In genomic region chr16:14072360-14072759, GRCh38 we compare ENCODE assay signal across 9 cellular contexts. TPM values are rescaled to one million over a fixed set of nuclear protein-coding genes. Genes with fewer than 3 reads are reported as not detected.
DNase-seq lines count a peak whose midpoint lies in the region; ATAC-seq and TF ChIP-seq lines count a peak whose summit lies in the region.
"Had no signal": no experiment of that assay in that cellular context is flagged by ENCODE, and none has a peak within 500 bp of the region (broad histone marks: within the 10 kb centered on the region; RNA-seq: fewer than 3 reads in every experiment).

No MANE protein-coding gene starts in this region.

- H3K27ac ChIP-seq in BLaER1 (no peak overlapping the region), duodenal mucosa (ENCODE audit: low read depth, low read length) (no peak overlapping the region), transverse colon (no peak overlapping the region)

- H3K4me3 ChIP-seq in BLaER1 (peak overlapping the region; percentile 98; the same call in 1 of the 2 replicates), MG63 (peak overlapping the region; percentile 88), duodenal mucosa (ENCODE audit: low read depth in 1 of 2, low read length in 2 of 2) (peak overlapping the region; percentile 81 to 86), transverse colon (peak overlapping the region in 2 of 4 donors; percentile 65 to 96)

- peak overlapping the region; percentile 95 for H3K4me2 ChIP-seq in BLaER1

- TF ChIP-seq POLR2A in transverse colon (IDR thresholded peaks at IDR 0.05) = no peak

- H3K9me3 ChIP-seq in BLaER1 = no peaks in the 10 kb centered on the region
- no peaks in the 10 kb centered on the region for H3K9me3 ChIP-seq in MG63
- H3K9me3 ChIP-seq in duodenal mucosa (ENCODE audit: control insufficient read depth in 1 of 2, low read length in 2 of 2) = no peaks in the 10 kb centered on the region
- H3K9me3 ChIP-seq in transverse colon = no peaks in the 10 kb centered on the region

- H3K36me3 Mint-ChIP-seq in natural killer cell treated with Interleukin-12 subunit alpha and Interleukin-12 subunit beta and Interleukin-15 and Interleukin-18, amount 100 ng/mL, for 72 hours = no peaks in the 10 kb centered on the region

- no peaks in the 10 kb centered on the region for H3K9me3 Mint-ChIP-seq in natural killer cell treated with Interleukin-12 subunit alpha and Interleukin-12 subunit beta and Interleukin-15 and Interleukin-18, amount 100 ng/mL, for 72 hours

- H3K9ac ChIP-seq in BLaER1 (peak overlapping the region; percentile 96; the same call in 1 of the 2 replicates), duodenal mucosa (ENCODE audit: low read depth in 1 of 2, low read length in 2 of 2) (peak overlapping the region; percentile 71 to 83)

- intact Hi-C loops in transverse colon (cut with DNase I; ENCODE audit: low total_unique reads) = no loop called here

- H3K27ac Mint-ChIP-seq in natural killer cell treated with Interleukin-12 subunit alpha and Interleukin-12 subunit beta and Interleukin-15 and Interleukin-18, amount 100 ng/mL, for 72 hours = no peak overlapping the region

- H3K27me3 Mint-ChIP-seq in natural killer cell treated with Interleukin-12 subunit alpha and Interleukin-12 subunit beta and Interleukin-15 and Interleukin-18, amount 100 ng/mL, for 72 hours = no peaks in the 10 kb centered on the region

- H3K4me3 Mint-ChIP-seq in natural killer cell treated with Interleukin-12 subunit alpha and Interleukin-12 subunit beta and Interleukin-15 and Interleukin-18, amount 100 ng/mL, for 72 hours = peak overlapping the region; percentile 75

- in situ Hi-C loops in transverse colon (cut with MboI; ENCODE audit: low pct_ligation_motif_present in 1 of 4, low pct_unique_long_range_greater_than_20kb in 1 of 4, low sequenced_read_pairs in 3 of 4) = loop anchor here in 1 of 4 donors (25.0 kb wide), 1 partner anchor 90 kb away; no protein-coding TSS in a partner anchor

- peaks cover 8% of the 10 kb centered on the region in 2 donors for H3K4me1 Mint-ChIP-seq in natural killer cell treated with Interleukin-12 subunit alpha and Interleukin-12 subunit beta and Interleukin-15 and Interleukin-18, amount 100 ng/mL, for 72 hours (ENCODE audit: low read depth in 2 of 2)

- H4K20me1 ChIP-seq in BLaER1 = peaks cover 19% of the 10 kb centered on the region; the same call in 1 of the 2 replicates

- no peak for ATAC-seq in natural killer cell treated with Interleukin-12 subunit alpha and Interleukin-12 subunit beta and Interleukin-15 and Interleukin-18, amount 100 ng/mL, for 72 hours

- 95 to 98% methylated on average over 5 to 6 of the region's 6 CpGs for WGBS in transverse colon (ENCODE audit: low coverage in 1 of 2), 2 donors

- H3K4me1 ChIP-seq in BLaER1 = peaks cover 12% of the 10 kb centered on the region
- peaks cover 17 to 23% of the 10 kb centered on the region in 2 donors for H3K4me1 ChIP-seq in duodenal mucosa (ENCODE audit: control insufficient read depth in 1 of 2, insufficient read depth in 2 of 2, low read length in 2 of 2)
- peaks cover 0 to 18% (median 12%) of the 10 kb centered on the region in 4 donors for H3K4me1 ChIP-seq in transverse colon

- DNase-seq in MG63 = no peak
- DNase-seq in natural killer cell treated with Interleukin-12 subunit alpha and Interleukin-12 subunit beta and Interleukin-15 and Interleukin-18, amount 100 ng/mL, for 72 hours (ENCODE audit: low spot score) = no peak
- no peak for DNase-seq in COLO829 (ENCODE audit: low spot score)
- no peak for DNase-seq in kidney glomerular epithelial cell (lab: John Stamatoyannopoulos, UW)
- no peak for DNase-seq in activated CD4-positive, CD25-positive, alpha-beta regulatory T cell (lab: John Stamatoyannopoulos, UW)
- no peak for DNase-seq in transverse colon
- DNase-seq: NCI-H82 had no signal

- H3K27me3 ChIP-seq in BLaER1 = no peaks in the 10 kb centered on the region
- no peaks in the 10 kb centered on the region for H3K27me3 ChIP-seq in MG63
- H3K27me3 ChIP-seq in duodenal mucosa (ENCODE audit: control insufficient read depth in 1 of 2, insufficient read depth in 2 of 2, low read length in 2 of 2) = no peaks in the 10 kb centered on the region
- no peaks in the 10 kb centered on the region for H3K27me3 ChIP-seq in transverse colon

- H3K36me3 ChIP-seq in BLaER1 (peaks cover 12% of the 10 kb centered on the region), MG63 (no peaks in the 10 kb centered on the region; the same call in 1 of the 2 replicates), duodenal mucosa (ENCODE audit: control insufficient read depth in 1 of 2, insufficient read depth in 2 of 2, low read length in 2 of 2) (no peaks in the 10 kb centered on the region), transverse colon (no peaks in the 10 kb centered on the region)

- no peak for TF ChIP-seq EP300 in transverse colon (IDR thresholded peaks at IDR 0.05; ENCODE audit: low read depth)

- TF ChIP-seq CTCF in transverse colon (IDR thresholded peaks at IDR 0.05) = no peak

RNA-seq across cellular contexts. Expression of gene MRTFB, which starts 1.2 kb away (rescaled TPM):
- 1.3 TPM in 2 replicates for total RNA-seq in MG63 (2014; rRNA removed; shearing (Covaris generic); ENCODE audit: low replicate concordance)
- 10 to 100 TPM; 10.0 to 20.4 TPM for total RNA-seq in natural killer cell treated with Interleukin-12 subunit alpha and Interleukin-12 subunit beta and Interleukin-15 and Interleukin-18, amount 100 ng/mL, for 72 hours
- 10 to 100 TPM; 37.8 to 82.7 (median 47.9) TPM for total RNA-seq in transverse colon
